8 cellular contexts compared by ENCODE assay signal in genomic region chr15:50685976-50686467, GRCh38. TPM values are rescaled to one million over a fixed set of nuclear protein-coding genes. Genes with fewer than 3 reads are reported as not detected.
A peak's percentile ranks its signal among the peaks of the same experiment; 100 is the strongest.
DNase-seq lines count a peak whose midpoint lies in the region; ATAC-seq and TF ChIP-seq lines count a peak whose summit lies in the region.

No MANE protein-coding gene starts in this region.

- CTCF ChIA-PET in AG04450 (lab: Charles Lee): no interaction called here

- H3K36me3 ChIP-seq in muscle layer of duodenum (ENCODE audit: control insufficient read depth in 1 of 2, insufficient read depth in 2 of 2, low read length in 2 of 2): peaks cover 0 to 7% of the 10 kb centered on the region in 2 donors

- POLR2A ChIA-PET in AG04450 (lab: Yijun Ruan, JAX): interaction anchor here (0.6 to 1.6 kb wide), 4 partner anchors 9 to 191 kb away, joined by 3 to 8 read pairs (median 4); no protein-coding TSS in a partner anchor

- peak; percentile 16; the same call in 1 of the 2 replicates for TF ChIP-seq CTCF in AG04450 (IDR thresholded peaks at IDR 0.05; ENCODE audit: low read depth, low read length)

- no peaks in the 10 kb centered on the region for H3K27me3 Mint-ChIP-seq in stimulated activated memory B cell treated with anti-CD40 and anti-IgM and Interleukin-4, amounts not matched to agents 10 μg/mL and 1 μg/mL and 100 μg/mL, for 72 hours

- ATAC-seq in GM18858 (IDR thresholded peaks at IDR 0.05; ENCODE audit: unreplicated experiment): peak; percentile 37
- ATAC-seq in HG03066 (IDR thresholded peaks at IDR 0.05; ENCODE audit: low read depth, unreplicated experiment): peak; percentile 49
- ATAC-seq in stimulated activated memory B cell treated with anti-CD40 and anti-IgM and Interleukin-4, amounts not matched to agents 10 μg/mL and 1 μg/mL and 100 μg/mL, for 72 hours: peak; percentile 76

- no peaks in the 10 kb centered on the region; the same call in 1 of the 2 replicates for H3K9me3 ChIP-seq in AG04450 (ENCODE audit: control insufficient read depth, insufficient read depth, low read length)
- no peaks in the 10 kb centered on the region for H3K9me3 ChIP-seq in muscle layer of duodenum (ENCODE audit: control insufficient read depth in 1 of 2, low read length in 2 of 2)

- peaks cover 58% of the 10 kb centered on the region for H3K4me1 Mint-ChIP-seq in stimulated activated memory B cell treated with anti-CD40 and anti-IgM and Interleukin-4, amounts not matched to agents 10 μg/mL and 1 μg/mL and 100 μg/mL, for 72 hours

- H3K27me3 ChIP-seq in AG04450 (ENCODE audit: control insufficient read depth, insufficient read depth, low read length): no peaks in the 10 kb centered on the region
- no peaks in the 10 kb centered on the region for H3K27me3 ChIP-seq in muscle layer of duodenum (ENCODE audit: low read depth, low read length)

- H3K27ac Mint-ChIP-seq in stimulated activated memory B cell treated with anti-CD40 and anti-IgM and Interleukin-4, amounts not matched to agents 10 μg/mL and 1 μg/mL and 100 μg/mL, for 72 hours: peak overlapping the region; percentile 99

- peaks cover 31% of the 10 kb centered on the region for H3K36me3 Mint-ChIP-seq in stimulated activated memory B cell treated with anti-CD40 and anti-IgM and Interleukin-4, amounts not matched to agents 10 μg/mL and 1 μg/mL and 100 μg/mL, for 72 hours

- H3K4me3 Mint-ChIP-seq in stimulated activated memory B cell treated with anti-CD40 and anti-IgM and Interleukin-4, amounts not matched to agents 10 μg/mL and 1 μg/mL and 100 μg/mL, for 72 hours: peak overlapping the region; percentile 99

- no peak for DNase-seq in AG04450 (ENCODE audit: low read depth, low spot score)
- DNase-seq in NCI-H774 (lab: John Stamatoyannopoulos, UW): peak; percentile 27
- peak; percentile 67 for DNase-seq in activated T-cell treated with anti-CD3 and anti-CD28 coated beads for 24 hours (ENCODE audit: low read depth)
- peak; percentile 12 for DNase-seq in epithelial cell of prostate (ENCODE audit: low read depth, low spot score)

- H3K4me1 ChIP-seq in muscle layer of duodenum (ENCODE audit: control insufficient read depth in 1 of 2, insufficient read depth in 2 of 2, low read length in 2 of 2): peaks cover 0 to 29% of the 10 kb centered on the region in 2 donors

- H3K4me3 ChIP-seq in AG04450 (ENCODE audit: low read depth, low read length) (peak overlapping the region; percentile 93), muscle layer of duodenum (ENCODE audit: low read depth in 1 of 2, low read length in 2 of 2) (peak overlapping the region; percentile 85 to 94)

- no peaks in the 10 kb centered on the region for H3K9me3 Mint-ChIP-seq in stimulated activated memory B cell treated with anti-CD40 and anti-IgM and Interleukin-4, amounts not matched to agents 10 μg/mL and 1 μg/mL and 100 μg/mL, for 72 hours

- H3K27ac ChIP-seq in AG04450 (ENCODE audit: low read depth, low read length) (peak overlapping the region; percentile 85), epithelial cell of prostate (peak overlapping the region; percentile 92), muscle layer of duodenum (ENCODE audit: low read length) (peak overlapping the region; percentile 92)

RNA-seq across cellular contexts. Expression of gene TRPM7, which starts 0.6 kb away (rescaled TPM):
- 21.1 and 31.2 TPM in 2 replicates for polyA plus RNA-seq in AG04450 (2011; rRNA removed)
- polyA minus RNA-seq in AG04450 (2011; rRNA and poly(A)+ RNA removed): 21.0 and 40.2 TPM in 2 replicates
